8 cellular contexts compared by ENCODE assay signal in the genomic region with DNA sequence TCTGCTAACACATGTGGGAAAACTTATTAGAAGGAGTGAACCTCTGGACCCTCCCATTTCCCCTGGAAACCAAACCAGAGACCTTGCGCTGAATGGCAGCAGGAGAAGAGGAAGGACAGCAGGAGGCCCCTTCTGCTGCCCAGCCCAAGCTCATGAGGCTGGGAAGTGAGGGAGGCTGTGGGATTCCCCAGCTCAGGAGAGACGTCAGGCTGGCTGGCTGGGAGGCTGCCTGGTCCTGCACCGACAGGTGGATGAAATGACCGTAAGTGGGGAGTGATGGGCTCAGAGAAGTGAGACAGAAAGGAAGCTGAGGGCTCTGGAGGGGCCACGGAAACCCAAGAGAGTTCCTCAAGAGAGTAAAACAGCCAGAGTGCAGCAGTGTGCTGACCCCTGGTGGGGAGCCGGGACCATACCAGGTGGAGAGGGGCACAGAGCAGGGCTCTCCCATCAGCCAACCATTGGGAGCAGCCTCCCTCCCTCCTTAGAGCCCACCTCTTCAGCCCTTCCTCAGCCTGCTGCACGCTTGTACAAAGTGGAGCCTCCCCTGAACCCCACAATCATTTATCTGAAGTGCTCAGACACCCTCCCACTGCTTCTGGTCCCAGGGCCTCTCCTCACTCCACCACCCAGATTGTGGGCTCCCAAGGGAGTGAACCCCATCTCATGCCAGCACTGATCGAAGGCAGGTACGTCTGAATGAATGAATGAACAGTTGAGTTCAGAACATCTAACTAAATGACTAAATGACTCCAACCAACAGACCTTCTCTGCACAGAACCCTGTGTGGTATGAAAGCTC. TPM values are rescaled to one million over a fixed set of nuclear protein-coding genes. Genes with fewer than 3 reads are reported as not detected.
DNase-seq lines count a peak whose midpoint lies in the region; ATAC-seq, FAIRE-seq and TF ChIP-seq lines count a peak whose summit lies in the region.

No MANE protein-coding gene starts in this region.

- no peak for TF ChIP-seq EP300 in HepG2 (IDR thresholded peaks at IDR 0.05; ENCODE audit: low read depth in 2 of 2, low read length in 2 of 2)
- TF ChIP-seq EP300 in HepG2 (CRISPR knock-in tag; IDR thresholded peaks at IDR 0.05; ENCODE audit: borderline replicate concordance) = no peak

- dilution Hi-C loops in mammary epithelial cell (cut with HindIII; ENCODE audit: low sequenced_read_pairs) = loop anchor here (5.0 kb wide), 2 partner anchors 53 to 97 kb away; no protein-coding TSS in a partner anchor

- FAIRE-seq in HepG2 (lab: Jason Lieb, UNC) = peak; percentile 60

- CTCF ChIA-PET in AG04449 (lab: Yijun Ruan, JAX) = interaction anchor here (0.6 to 32.6 kb wide), 21 partner anchors 4 to 197 kb away, joined by 3 to 1695 read pairs (median 8); a partner anchor contains a TSS
- CTCF ChIA-PET in mammary epithelial cell (lab: Charles Lee; ENCODE audit: low non-redundant PET) = interaction anchor here (0.6 to 0.7 kb wide), 4 partner anchors 16 to 128 kb away, joined by 3 to 4 read pairs (median 3); no protein-coding TSS in a partner anchor
- CTCF ChIA-PET in HepG2 (lab: Yijun Ruan, JAX; ENCODE audit: low intra/inter-chr PET ratio, low total read pairs) = interaction anchor here (0.7 to 8.0 kb wide), 5 partner anchors 10 to 128 kb away, joined by 3 to 99 read pairs (median 3); a partner anchor contains a TSS

- H3K4me2 ChIP-seq in mammary epithelial cell (ENCODE audit: insufficient read depth, low read depth, low read length) = no peak overlapping the region
- peak overlapping the region; percentile 64 for H3K4me2 ChIP-seq in HepG2 (ENCODE audit: low read depth, low read length)

- H3K4me1 ChIP-seq in mammary epithelial cell (ENCODE audit: insufficient read depth, low read length) = peaks cover 13% of the 10 kb centered on the region
- peaks cover 53% of the 10 kb centered on the region for H3K4me1 ChIP-seq in HepG2 (ENCODE audit: insufficient read depth, low read length)

- H2AFZ ChIP-seq in mammary epithelial cell (ENCODE audit: low read depth, low read length) (no peak overlapping the region), HepG2 (ENCODE audit: low read length) (no peak overlapping the region)

- H3K36me3 ChIP-seq in mammary epithelial cell (ENCODE audit: insufficient read depth, low read length) (no peaks in the 10 kb centered on the region), HepG2 (replicated peaks in 1 of 2; ENCODE audit: control insufficient read depth in 1 of 2, insufficient read depth in 2 of 2, low read length in 2 of 2) (no peaks in the 10 kb centered on the region)

- H3K9ac ChIP-seq in mammary epithelial cell (ENCODE audit: insufficient read depth, low read length) = no peak overlapping the region
- no peak overlapping the region for H3K9ac ChIP-seq in HepG2 (ENCODE audit: insufficient read depth, low read depth, low read length)

- DNase-seq in AG04449 (ENCODE audit: low read depth, low spot score) (no peak), NB4 (ENCODE audit: low read depth) (peak; percentile 87), T-helper 9 cell (peak; percentile 47), mammary epithelial cell (no peak), HepG2 (ENCODE audit: low spot score) (peak; percentile 48), putamen (ENCODE audit: low spot score) (no peak)
- DNase-seq in stimulated activated naive CD8-positive, alpha-beta T cell treated with anti-CD3 and anti-CD28 coated beads, Interleukin-15, Interleukin-2, amounts not matched to agents 100 U/mL and 50 U/mL, for 24 hours = peak; percentile 76

- in situ Hi-C loops in mammary epithelial cell (cut with MboI; ENCODE audit: low sequenced_read_pairs in 2 of 2) (no loop called here), HepG2 (cut with HindIII; ENCODE audit: extremely low pct_ligation_motif_present, low pct_unique_long_range_greater_than_20kb) (no loop called here)

- TF ChIP-seq RAD21 in HepG2 (CRISPR knock-in tag; IDR thresholded peaks at IDR 0.05) = peak; percentile 86

- peak; percentile 85 for TF ChIP-seq CTCF in AG04449 (IDR thresholded peaks at IDR 0.05; ENCODE audit: insufficient read depth, low read length, missing control alignments)
- peak; percentile 85 for TF ChIP-seq CTCF in GM12874 (IDR thresholded peaks at IDR 0.05; ENCODE audit: insufficient read depth, low read depth, low read length)
- TF ChIP-seq CTCF in NB4 (IDR thresholded peaks at IDR 0.05; ENCODE audit: low read depth, low read length) = peak; percentile 93
- TF ChIP-seq CTCF in mammary epithelial cell (conservative IDR thresholded peaks at IDR 0.05 in 1 of 2, IDR thresholded peaks at IDR 0.05 in 1 of 2; ENCODE audit: extremely low read depth in 1 of 2, insufficient read depth in 1 of 2, low read depth in 1 of 2, low read length in 2 of 2) = peak; percentile 48 to 69
- TF ChIP-seq CTCF in HepG2 (CRISPR knock-in tag; IDR thresholded peaks at IDR 0.05) = peak; percentile 91

- WGBS in mammary epithelial cell (ENCODE audit: low coverage, missing lambda C conversion rate) = 53% methylated on average over 5 of the region's 9 CpGs
- 12% methylated on average over 9 of the region's 9 CpGs for WGBS in HepG2 (ENCODE audit: low lambda C conversion rate)

- POLR2A ChIA-PET in AG04449 (lab: Yijun Ruan, JAX) = interaction anchor here (0.6 kb wide), 1 partner anchor 131 kb away, joined by 3 read pairs; no protein-coding TSS in a partner anchor
- POLR2A ChIA-PET in HepG2 (lab: Yijun Ruan, JAX) = interaction anchor here (0.7 to 4.0 kb wide), 4 partner anchors 10 to 108 kb away, joined by 3 to 45 read pairs (median 4); no protein-coding TSS in a partner anchor

- H3K27me3 ChIP-seq in mammary epithelial cell (ENCODE audit: insufficient read depth, low read length) (no peaks in the 10 kb centered on the region), HepG2 (ENCODE audit: control insufficient read depth in 1 of 2, insufficient read depth in 2 of 2, low read length in 2 of 2) (no peaks in the 10 kb centered on the region)

- H3K79me2 ChIP-seq in mammary epithelial cell (ENCODE audit: insufficient read depth, low read length) (no peaks in the 10 kb centered on the region), HepG2 (ENCODE audit: insufficient read depth, low read length) (no peaks in the 10 kb centered on the region)

- intact Hi-C loops in mammary epithelial cell (cut with micrococcal nuclease) = no loop called here
- intact Hi-C loops in HepG2 (cut with micrococcal nuclease; ENCODE audit: unreplicated experiment) = loop anchor here (1.0 kb wide), 2 partner anchors 16 to 27 kb away; no protein-coding TSS in a partner anchor

- no peaks in the 10 kb centered on the region for H4K20me1 ChIP-seq in mammary epithelial cell (ENCODE audit: insufficient read depth, low read length)
- no peaks in the 10 kb centered on the region for H4K20me1 ChIP-seq in HepG2 (ENCODE audit: insufficient read depth, low read length)

- H3K27ac ChIP-seq in mammary epithelial cell (ENCODE audit: insufficient read depth, low read depth, low read length) (no peak overlapping the region), HepG2 (ENCODE audit: extremely low read length, insufficient read depth, low read length) (no peak overlapping the region)

- ATAC-seq in HepG2 = peak; percentile 61
- peak; percentile 37 for ATAC-seq in stimulated activated naive CD8-positive, alpha-beta T cell treated with anti-CD3 and anti-CD28 coated beads, Interleukin-15, Interleukin-2, amounts not matched to agents 100 U/mL and 50 U/mL, for 24 hours

- H3K4me3 ChIP-seq in AG04449 (ENCODE audit: low read depth, low read length) (no peak overlapping the region), NB4 (ENCODE audit: low read depth, low read length) (no peak overlapping the region), mammary epithelial cell (replicated peaks in 1 of 3; ENCODE audit: insufficient read depth in 1 of 3, low read depth in 2 of 3, low read length in 3 of 3) (no peak overlapping the region), HepG2 (replicated peaks in 1 of 3; ENCODE audit: insufficient read depth in 1 of 3, low read depth in 2 of 3, low read length in 3 of 3) (peak overlapping the region in 1 of 3 experiments; percentile 60; a peak in 2 of 6 replicates)

- BruUV-seq in mammary epithelial cell (replicated peaks; lab: Mats Ljungman, UMichigan) (no TSS peak), HepG2 (replicated peaks; lab: Mats Ljungman, UMichigan) (no TSS peak)

- H3K9me3 ChIP-seq in mammary epithelial cell (replicated peaks; ENCODE audit: insufficient read depth, low read length) (no peaks in the 10 kb centered on the region), HepG2 (ENCODE audit: low read length) (no peaks in the 10 kb centered on the region)

- no peak for TF ChIP-seq POLR2A in NB4 (IDR thresholded peaks at IDR 0.05; ENCODE audit: extremely low read depth, insufficient read length)
- no peak for TF ChIP-seq POLR2A in HepG2 (IDR thresholded peaks at IDR 0.05; ENCODE audit: insufficient read depth in 1 of 2, low read depth in 2 of 2, low read length in 2 of 2)

RNA-seq across cellular contexts. Expression of a gene that starts 14.0 kb away (rescaled TPM):
- under 1 TPM in 1 of 2 donors, not detected in 1; 0.50 TPM for total RNA-seq in mammary epithelial cell
- 0.10 TPM for polyA plus RNA-seq in mammary epithelial cell
- polyA minus RNA-seq in mammary epithelial cell = not detected
- 7.2 and 10.9 TPM in 2 replicates for total RNA-seq in HepG2 (2016; rRNA removed; fragmentation: Illumina TruSeq; extraction: Trizol)
- 3.8 and 3.9 TPM in 2 replicates for total RNA-seq in HepG2 (2016; cell fraction: cytosol; rRNA removed; fragmentation: Illumina TruSeq; extraction: Trizol; ENCODE audit: low read depth)
- 5.9 and 12.2 TPM in 2 replicates for total RNA-seq in HepG2 (2016; cell fraction: insoluble cytoplasmic fraction; rRNA removed; fragmentation: Illumina TruSeq; extraction: Trizol)
- total RNA-seq in HepG2 (2016; cell fraction: membrane; rRNA removed; fragmentation: Illumina TruSeq; extraction: Trizol) = 6.3 and 7.1 TPM in 2 replicates
- total RNA-seq in HepG2 (2016; cell fraction: nucleus; rRNA removed; fragmentation: Illumina TruSeq; extraction: Trizol) = 8.6 and 10.4 TPM in 2 replicates
- 2.9 and 4.5 TPM in 2 replicates for polyA plus RNA-seq in HepG2 (2011; rRNA removed)
- 3.7 and 3.8 TPM in 2 replicates for polyA plus RNA-seq in HepG2 (2011; cell fraction: cytosol; rRNA removed)
- 7.5 and 12.9 TPM in 2 replicates for polyA plus RNA-seq in HepG2 (2011; cell fraction: nucleus; rRNA removed)
- 3.6 and 4.0 TPM in 2 replicates for polyA plus RNA-seq in HepG2 (2012)
- 0.84 and 1.5 TPM in 2 replicates for polyA plus RNA-seq in HepG2 (2016; cell fraction: cytosol; fragmentation: Illumina TruSeq; extraction: Trizol; ENCODE audit: low read depth)
- polyA plus RNA-seq in HepG2 (2016; cell fraction: insoluble cytoplasmic fraction; fragmentation: Illumina TruSeq; extraction: Trizol; ENCODE audit: low read depth) = 5.5 TPM in 2 replicates
- 2.0 and 2.7 TPM in 2 replicates for polyA plus RNA-seq in HepG2 (2016; cell fraction: membrane; fragmentation: Illumina TruSeq; extraction: Trizol; ENCODE audit: low read depth)
- polyA plus RNA-seq in HepG2 (2016; cell fraction: nucleus; fragmentation: Illumina TruSeq; extraction: Trizol; ENCODE audit: insufficient read depth, low read depth) = 17.1 and 20.1 TPM in 2 replicates
- 0.21 and 6.7 TPM in 2 replicates for polyA minus RNA-seq in HepG2 (2011; rRNA and poly(A)+ RNA removed; ENCODE audit: low replicate concordance)
- 1.3 and 2.7 TPM in 2 replicates for polyA minus RNA-seq in HepG2 (2011; cell fraction: cytosol; rRNA and poly(A)+ RNA removed)
- polyA minus RNA-seq in HepG2 (2011; cell fraction: nucleus; rRNA and poly(A)+ RNA removed) = 4.9 and 8.2 TPM in 2 replicates

RNA-seq across cellular contexts. Expression of a gene that starts 30.5 kb away (rescaled TPM):
- total RNA-seq in mammary epithelial cell (1 to 10 TPM in 1 of 2 donors, under 1 TPM in 1; 0.17 to 2.4 TPM), HepG2 (2016; rRNA removed; fragmentation: Illumina TruSeq; extraction: Trizol) (4.6 and 5.7 TPM in 2 replicates)
- polyA plus RNA-seq in mammary epithelial cell (0.44 TPM), HepG2 (2011; rRNA removed) (15.2 and 16.5 TPM in 2 replicates)
- polyA minus RNA-seq in mammary epithelial cell = 1.4 TPM
- total RNA-seq in HepG2 (2016; cell fraction: cytosol; rRNA removed; fragmentation: Illumina TruSeq; extraction: Trizol; ENCODE audit: low read depth) = 8.4 and 9.3 TPM in 2 replicates
- total RNA-seq in HepG2 (2016; cell fraction: insoluble cytoplasmic fraction; rRNA removed; fragmentation: Illumina TruSeq; extraction: Trizol) = 3.8 and 7.6 TPM in 2 replicates
- 5.8 and 6.3 TPM in 2 replicates for total RNA-seq in HepG2 (2016; cell fraction: membrane; rRNA removed; fragmentation: Illumina TruSeq; extraction: Trizol)
- total RNA-seq in HepG2 (2016; cell fraction: nucleus; rRNA removed; fragmentation: Illumina TruSeq; extraction: Trizol) = 8.9 and 10.0 TPM in 2 replicates
- 7.6 and 13.1 TPM in 2 replicates for polyA plus RNA-seq in HepG2 (2011; cell fraction: cytosol; rRNA removed)
- 26.2 and 46.7 TPM in 2 replicates for polyA plus RNA-seq in HepG2 (2011; cell fraction: nucleus; rRNA removed)
- 6.4 and 16.5 TPM in 2 replicates for polyA plus RNA-seq in HepG2 (2012)
- 1.6 and 1.7 TPM in 2 replicates for polyA plus RNA-seq in HepG2 (2016; cell fraction: cytosol; fragmentation: Illumina TruSeq; extraction: Trizol; ENCODE audit: low read depth)
- polyA plus RNA-seq in HepG2 (2016; cell fraction: insoluble cytoplasmic fraction; fragmentation: Illumina TruSeq; extraction: Trizol; ENCODE audit: low read depth) = 5.3 and 8.6 TPM in 2 replicates
- polyA plus RNA-seq in HepG2 (2016; cell fraction: membrane; fragmentation: Illumina TruSeq; extraction: Trizol; ENCODE audit: low read depth) = 3.4 and 3.9 TPM in 2 replicates
- 22.7 TPM in 2 replicates for polyA plus RNA-seq in HepG2 (2016; cell fraction: nucleus; fragmentation: Illumina TruSeq; extraction: Trizol; ENCODE audit: insufficient read depth, low read depth)
- polyA minus RNA-seq in HepG2 (2011; rRNA and poly(A)+ RNA removed; ENCODE audit: low replicate concordance) = 28.6 and 56.6 TPM in 2 replicates
- 10.8 and 14.1 TPM in 2 replicates for polyA minus RNA-seq in HepG2 (2011; cell fraction: cytosol; rRNA and poly(A)+ RNA removed)
- 11.8 and 13.0 TPM in 2 replicates for polyA minus RNA-seq in HepG2 (2011; cell fraction: nucleus; rRNA and poly(A)+ RNA removed)

RNA-seq across cellular contexts. Expression of a gene that starts 49.0 kb away (rescaled TPM):
- 10 to 100 TPM; 44.8 to 59.4 TPM for total RNA-seq in mammary epithelial cell
- polyA plus RNA-seq in mammary epithelial cell = 90.8 TPM
- 36.4 TPM for polyA minus RNA-seq in mammary epithelial cell
- 66.7 and 67.7 TPM in 2 replicates for total RNA-seq in HepG2 (2016; rRNA removed; fragmentation: Illumina TruSeq; extraction: Trizol)
- 24.9 and 31.4 TPM in 2 replicates for total RNA-seq in HepG2 (2016; cell fraction: cytosol; rRNA removed; fragmentation: Illumina TruSeq; extraction: Trizol; ENCODE audit: low read depth)
- 67.1 and 68.7 TPM in 2 replicates for total RNA-seq in HepG2 (2016; cell fraction: insoluble cytoplasmic fraction; rRNA removed; fragmentation: Illumina TruSeq; extraction: Trizol)
- 38.8 and 52.9 TPM in 2 replicates for total RNA-seq in HepG2 (2016; cell fraction: membrane; rRNA removed; fragmentation: Illumina TruSeq; extraction: Trizol)
- total RNA-seq in HepG2 (2016; cell fraction: nucleus; rRNA removed; fragmentation: Illumina TruSeq; extraction: Trizol) = 31.7 and 32.7 TPM in 2 replicates
- 58.2 and 60.2 TPM in 2 replicates for polyA plus RNA-seq in HepG2 (2011; rRNA removed)
- 84.5 and 95.4 TPM in 2 replicates for polyA plus RNA-seq in HepG2 (2011; cell fraction: cytosol; rRNA removed)
- polyA plus RNA-seq in HepG2 (2011; cell fraction: nucleus; rRNA removed) = 55.3 and 57.9 TPM in 2 replicates
- polyA plus RNA-seq in HepG2 (2012) = 27.2 and 33.1 TPM in 2 replicates
- 16.9 and 28.4 TPM in 2 replicates for polyA plus RNA-seq in HepG2 (2016; cell fraction: cytosol; fragmentation: Illumina TruSeq; extraction: Trizol; ENCODE audit: low read depth)
- 57.3 and 61.7 TPM in 2 replicates for polyA plus RNA-seq in HepG2 (2016; cell fraction: insoluble cytoplasmic fraction; fragmentation: Illumina TruSeq; extraction: Trizol; ENCODE audit: low read depth)
- 24.0 and 35.4 TPM in 2 replicates for polyA plus RNA-seq in HepG2 (2016; cell fraction: membrane; fragmentation: Illumina TruSeq; extraction: Trizol; ENCODE audit: low read depth)
- polyA plus RNA-seq in HepG2 (2016; cell fraction: nucleus; fragmentation: Illumina TruSeq; extraction: Trizol; ENCODE audit: insufficient read depth, low read depth) = 51.5 and 54.0 TPM in 2 replicates
- polyA minus RNA-seq in HepG2 (2011; rRNA and poly(A)+ RNA removed; ENCODE audit: low replicate concordance) = 106 and 147 TPM in 2 replicates
- polyA minus RNA-seq in HepG2 (2011; cell fraction: cytosol; rRNA and poly(A)+ RNA removed) = 15.6 and 16.2 TPM in 2 replicates
- 12.8 and 16.7 TPM in 2 replicates for polyA minus RNA-seq in HepG2 (2011; cell fraction: nucleus; rRNA and poly(A)+ RNA removed)

RNA-seq across cellular contexts. Expression of a gene that starts 58.8 kb away (rescaled TPM):
- total RNA-seq in mammary epithelial cell (under 1 TPM in 1 of 2 donors, not detected in 1; 0.17 TPM), HepG2 (2016; rRNA removed; fragmentation: Illumina TruSeq; extraction: Trizol) (not detected in 2 replicates)
- polyA plus RNA-seq in mammary epithelial cell (not detected), HepG2 (2011; rRNA removed) (0.07 TPM in 1 of 2 replicates, not detected in the other)
- not detected for polyA minus RNA-seq in mammary epithelial cell
- not detected in 2 replicates for total RNA-seq in HepG2 (2016; cell fraction: cytosol; rRNA removed; fragmentation: Illumina TruSeq; extraction: Trizol; ENCODE audit: low read depth)
- total RNA-seq in HepG2 (2016; cell fraction: insoluble cytoplasmic fraction; rRNA removed; fragmentation: Illumina TruSeq; extraction: Trizol) = not detected in 2 replicates
- total RNA-seq in HepG2 (2016; cell fraction: membrane; rRNA removed; fragmentation: Illumina TruSeq; extraction: Trizol) = not detected in 2 replicates
- total RNA-seq in HepG2 (2016; cell fraction: nucleus; rRNA removed; fragmentation: Illumina TruSeq; extraction: Trizol) = not detected in 2 replicates
- polyA plus RNA-seq in HepG2 (2011; cell fraction: cytosol; rRNA removed) = not detected in 2 replicates
- not detected in 2 replicates for polyA plus RNA-seq in HepG2 (2011; cell fraction: nucleus; rRNA removed)
- not detected in 2 replicates for polyA plus RNA-seq in HepG2 (2012)
- not detected in 2 replicates for polyA plus RNA-seq in HepG2 (2016; cell fraction: cytosol; fragmentation: Illumina TruSeq; extraction: Trizol; ENCODE audit: low read depth)
- polyA plus RNA-seq in HepG2 (2016; cell fraction: insoluble cytoplasmic fraction; fragmentation: Illumina TruSeq; extraction: Trizol; ENCODE audit: low read depth) = not detected in 2 replicates
- polyA plus RNA-seq in HepG2 (2016; cell fraction: membrane; fragmentation: Illumina TruSeq; extraction: Trizol; ENCODE audit: low read depth) = not detected in 2 replicates
- polyA plus RNA-seq in HepG2 (2016; cell fraction: nucleus; fragmentation: Illumina TruSeq; extraction: Trizol; ENCODE audit: insufficient read depth, low read depth) = not detected in 2 replicates
- not detected in 2 replicates for polyA minus RNA-seq in HepG2 (2011; rRNA and poly(A)+ RNA removed; ENCODE audit: low replicate concordance)
- polyA minus RNA-seq in HepG2 (2011; cell fraction: cytosol; rRNA and poly(A)+ RNA removed) = not detected in 2 replicates
- 0.39 TPM in 1 of 2 replicates, not detected in the other for polyA minus RNA-seq in HepG2 (2011; cell fraction: nucleus; rRNA and poly(A)+ RNA removed)

Comparison
In these comparisons a context has a peak if more than half of its experiments do, and no peak if none do; other contexts are left out.
1. DNase-seq: peak in NB4 (single experiment), T-helper 9 cell (single experiment), HepG2 (single experiment) and stimulated activated naive CD8-positive, alpha-beta T cell treated with anti-CD3 and anti-CD28 coated beads, Interleukin-15, Interleukin-2, amounts not matched to agents 100 U/mL and 50 U/mL, for 24 hours (single experiment); none in AG04449 (single experiment), mammary epithelial cell (single experiment) and putamen (single experiment).
2. Peak in every context shown above with its lines, with median percentiles within 50 percentile points of each other: CTCF ChIP-seq.